1 cellular context compared by ENCODE assay signal in genomic region chr5:132063090-132063911, GRCh38.
TF ChIP-seq lines count a peak whose summit lies in the region.

No MANE protein-coding gene starts in this region.

TF ChIP-seq in WTC11, 78 proteins besides CTCF, POLR2A, EP300 and RAD21 (continued from another document):
- TF ChIP-seq USF2 (CRISPR knock-in tag; IDR thresholded peaks at IDR 0.05) (no peak), MYBL2 (CRISPR knock-in tag; IDR thresholded peaks at IDR 0.05) (no peak), ATF1 (CRISPR knock-in tag; IDR thresholded peaks at IDR 0.05) (no peak), STAT6 (CRISPR knock-in tag; conservative IDR thresholded peaks at IDR 0.05; ENCODE audit: low read depth) (no peak)
